In the genomic region with DNA sequence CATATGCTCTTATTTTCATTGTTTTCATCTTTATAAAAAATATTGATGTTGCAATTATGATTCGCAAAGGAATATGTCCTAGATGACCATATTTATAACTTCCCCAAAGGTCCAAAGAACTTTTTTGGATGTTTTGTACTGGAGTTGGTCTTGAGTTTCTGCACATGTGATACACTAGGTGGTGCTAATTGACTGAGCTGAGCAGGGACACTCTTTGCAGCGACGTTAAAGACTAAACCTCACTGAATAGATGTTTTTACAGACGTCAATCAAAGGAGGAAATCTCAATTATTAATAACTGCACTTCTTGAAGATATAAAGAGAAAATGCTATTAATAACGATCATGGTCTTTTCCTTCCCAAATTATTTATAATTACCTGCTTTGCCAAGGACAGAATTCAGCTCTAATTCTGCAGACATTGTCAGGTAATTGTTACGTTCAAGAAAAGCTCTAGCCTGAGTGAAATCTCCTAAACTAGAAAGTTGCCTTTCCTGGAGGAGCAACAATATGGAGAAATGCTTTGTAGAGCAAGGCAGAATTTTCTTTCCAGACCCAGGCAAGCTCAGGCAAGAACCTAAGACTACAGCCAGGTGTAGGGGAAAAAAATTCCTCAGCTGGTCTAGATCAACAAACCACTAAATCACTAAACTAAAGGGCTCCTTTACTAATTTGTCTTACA, we compare ENCODE assay signal across 8 cellular contexts.
DNase-seq lines count a peak whose midpoint lies in the region; ATAC-seq, FAIRE-seq and TF ChIP-seq lines count a peak whose summit lies in the region.

No MANE protein-coding gene starts in this region.

- peak; percentile 97 for FAIRE-seq in islet of Langerhans (lab: Jason Lieb, UNC)

- H3K4me3 Mint-ChIP-seq in activated CD4-positive, alpha-beta T cell treated with anti-CD3 and anti-CD28 coated beads, Interleukin-2, amount 10 ng/mL, durations not matched to agents 24 days and 14 days = no peak overlapping the region

- no peak overlapping the region for H3K27ac ChIP-seq in VCaP

- no peak for ATAC-seq in HG02938 (IDR thresholded peaks at IDR 0.05; ENCODE audit: unreplicated experiment)

- no peaks in the 10 kb centered on the region for H3K9me3 Mint-ChIP-seq in activated CD4-positive, alpha-beta T cell treated with anti-CD3 and anti-CD28 coated beads, Interleukin-2, amount 10 ng/mL, durations not matched to agents 24 days and 14 days

- DNase-seq in activated CD4-positive, alpha-beta T cell treated with anti-CD3 and anti-CD28 coated beads, Interleukin-2, amount 10 ng/mL, durations not matched to agents 24 days and 14 days = peak; percentile 69
- DNase-seq in activated CD4-positive, alpha-beta T cell treated with anti-CD3 and anti-CD28 coated beads, Interleukin-2, amount 50 U/mL, for 1 hour = no peak
- no peak for DNase-seq in activated T-cell treated with anti-CD3 and anti-CD28 coated beads for 4 hours
- no peak for DNase-seq in stimulated activated CD4-positive, alpha-beta T cell treated with anti-CD3 and anti-CD28 coated beads, Interleukin-1b, Interleukin-23, amount 100 ng/mL, for 48 hours

- TF ChIP-seq CTCF in VCaP (conservative IDR thresholded peaks at IDR 0.05) = peak; percentile 89

- peak; percentile 99 for TF ChIP-seq RAD21 in Ishikawa (IDR thresholded peaks at IDR 0.05; ENCODE audit: low read depth)

- intact Hi-C loops in activated CD4-positive, alpha-beta T cell treated with anti-CD3 and anti-CD28 coated beads, Interleukin-2, amount 10 ng/mL, durations not matched to agents 24 days and 14 days (cut with micrococcal nuclease) = loop anchor here (5.0 kb wide), 3 partner anchors 119 to 599 kb away; partner anchors contain the start of gene RBBP8

- no peaks in the 10 kb centered on the region for H3K4me1 Mint-ChIP-seq in activated CD4-positive, alpha-beta T cell treated with anti-CD3 and anti-CD28 coated beads, Interleukin-2, amount 10 ng/mL, durations not matched to agents 24 days and 14 days

- no peaks in the 10 kb centered on the region for H3K36me3 Mint-ChIP-seq in activated CD4-positive, alpha-beta T cell treated with anti-CD3 and anti-CD28 coated beads, Interleukin-2, amount 10 ng/mL, durations not matched to agents 24 days and 14 days (ENCODE audit: low read depth)

- no peak overlapping the region for H3K27ac Mint-ChIP-seq in activated CD4-positive, alpha-beta T cell treated with anti-CD3 and anti-CD28 coated beads, Interleukin-2, amount 10 ng/mL, durations not matched to agents 24 days and 14 days

- no peak; the same call in 1 of the 2 replicates for TF ChIP-seq EP300 in Ishikawa (IDR thresholded peaks at IDR 0.05; ENCODE audit: borderline replicate concordance)

- peaks cover 22% of the 10 kb centered on the region for H3K27me3 Mint-ChIP-seq in activated CD4-positive, alpha-beta T cell treated with anti-CD3 and anti-CD28 coated beads, Interleukin-2, amount 10 ng/mL, durations not matched to agents 24 days and 14 days

TF ChIP-seq in Ishikawa, 13 proteins besides CTCF, POLR2A, EP300 and RAD21:
- no peak for TF ChIP-seq ZBTB7A (IDR thresholded peaks at IDR 0.05; ENCODE audit: low read depth)
- TF ChIP-seq MAX (IDR thresholded peaks at IDR 0.05) = 0 out of 2 replicates have a peak, but pooled peaks have one; percentile 30
TF ChIP-seq in Ishikawa: peak in this region for 1.
